In the genomic region with DNA sequence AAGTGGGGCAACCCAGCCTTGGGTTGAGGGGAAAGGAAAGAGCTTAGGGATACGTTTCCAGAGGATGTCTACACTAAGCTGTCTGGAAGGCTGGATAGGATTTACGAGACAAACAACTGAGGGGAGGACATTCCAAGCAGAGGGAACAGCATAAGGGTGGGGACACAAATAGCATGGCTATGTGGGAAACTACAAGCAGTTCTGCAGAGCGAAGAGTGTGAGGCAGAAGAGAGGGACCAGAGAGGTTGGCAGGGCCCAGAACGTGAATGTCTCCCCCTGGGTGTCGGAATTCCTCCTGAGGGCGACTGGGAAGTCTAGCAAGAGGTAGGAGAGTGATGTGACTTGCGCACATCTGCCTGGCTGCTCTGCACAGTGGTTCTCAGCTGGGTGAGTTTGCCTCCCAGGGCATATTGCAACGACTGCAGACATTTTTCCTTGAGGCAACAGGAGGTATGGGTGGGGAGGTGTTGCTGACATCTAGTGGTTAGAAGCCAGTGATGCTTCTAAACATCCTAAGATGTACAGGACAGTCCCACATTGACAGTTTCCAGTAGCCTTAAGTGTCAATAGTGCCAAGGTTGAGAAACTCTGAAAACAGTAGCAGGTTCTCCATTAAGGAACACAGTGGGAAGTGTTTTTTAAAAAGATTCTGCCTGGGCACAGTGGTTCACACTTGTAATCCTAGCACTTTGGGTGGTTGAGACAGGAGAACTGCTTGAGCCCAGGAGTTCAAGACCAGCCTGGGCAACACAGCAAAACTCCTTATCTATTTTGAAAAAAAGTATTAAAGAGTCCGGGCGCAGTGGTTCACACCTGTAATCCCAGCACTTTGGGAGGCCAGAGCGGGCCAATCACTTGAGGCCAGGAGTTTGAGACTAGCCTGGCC, we compare ENCODE assay signal across 8 cellular contexts. TPM values are rescaled to one million over a fixed set of nuclear protein-coding genes. Genes with fewer than 3 reads are reported as not detected.
A peak's percentile ranks its signal among the peaks of the same experiment; 100 is the strongest.
DNase-seq lines count a peak whose midpoint lies in the region; ATAC-seq and TF ChIP-seq lines count a peak whose summit lies in the region.

No MANE protein-coding gene starts in this region.

- H3K79me2 ChIP-seq in MM.1S (ENCODE audit: low read length) = peaks cover 4% of the 10 kb centered on the region

- peaks cover 12% of the 10 kb centered on the region for H3K36me3 Mint-ChIP-seq in T-helper 2 cell treated with Interferon-gamma antibody and Interleukin-4, amounts not matched to agents 5 μg/mL and 100 μg/mL, for 36 hours (ENCODE audit: low read depth)
- no peaks in the 10 kb centered on the region for H3K36me3 Mint-ChIP-seq in memory B cell

- peak overlapping the region; percentile 19; the same call in 1 of the 2 replicates for H3K4me3 ChIP-seq in MM.1S (ENCODE audit: low read length)
- H3K4me3 ChIP-seq in coronary artery = no peak overlapping the region

- H3K27me3 Mint-ChIP-seq in T-helper 2 cell treated with Interferon-gamma antibody and Interleukin-4, amounts not matched to agents 5 μg/mL and 100 μg/mL, for 36 hours (ENCODE audit: low read depth) = no peaks in the 10 kb centered on the region
- H3K27me3 Mint-ChIP-seq in memory B cell = no peaks in the 10 kb centered on the region

- peak overlapping the region; percentile 48 for H3K4me2 ChIP-seq in MM.1S (ENCODE audit: low read depth, low read length)

- H3K9ac ChIP-seq in MM.1S (ENCODE audit: low read length) = no peak overlapping the region

- H3F3A ChIP-seq in MM.1S (ENCODE audit: insufficient read depth, low read length) = peaks cover 26% of the 10 kb centered on the region

- no peak overlapping the region for H3K27ac Mint-ChIP-seq in T-helper 2 cell treated with Interferon-gamma antibody and Interleukin-4, amounts not matched to agents 5 μg/mL and 100 μg/mL, for 36 hours
- peak overlapping the region; percentile 79 for H3K27ac Mint-ChIP-seq in memory B cell

- TF ChIP-seq CTCF in MM.1S (IDR thresholded peaks at IDR 0.05; ENCODE audit: low read length) (peak; percentile 77), coronary artery (IDR thresholded peaks at IDR 0.05) (peak; percentile 36)

- DNase-seq in stimulated activated CD4-positive, alpha-beta T cell treated with anti-CD3 and anti-CD28 coated beads, Interleukin-1b, Interleukin-23, amount 100 ng/mL, for 48 hours = peak; percentile 15
- DNase-seq in stimulated activated CD4-positive, alpha-beta T cell treated with anti-CD3 and anti-CD28 coated beads, Interleukin-12 subunit alpha, Interleukin-12 subunit beta, amount 100 ng/mL, for 4 hours = no peak
- DNase-seq in H4 (ENCODE audit: low spot score) (peak; percentile 54), MM.1S (peak; percentile 86), coronary artery (ENCODE audit: low spot score) (no peak), memory B cell (ENCODE audit: low spot score in 2 of 2) (no peak), DMS79 treated with DMSO at 0.1 percent for 48 hours (lab: John Stamatoyannopoulos, UW) (no peak)
- peak; percentile 14 for DNase-seq in T-helper 2 cell treated with Interferon-gamma antibody and Interleukin-4, amounts not matched to agents 5 μg/mL and 100 μg/mL, for 36 hours (ENCODE audit: low spot score)

- H3K9me2 ChIP-seq in MM.1S (replicated peaks; ENCODE audit: insufficient read depth, low read length) = no peaks in the 10 kb centered on the region

- peaks cover 3% of the 10 kb centered on the region; the same call in 1 of the 2 replicates for H3K36me3 ChIP-seq in MM.1S (replicated peaks; ENCODE audit: insufficient read depth, low read length)

- H3K9me3 ChIP-seq in MM.1S (replicated peaks; ENCODE audit: insufficient read depth, low read length) = no peaks in the 10 kb centered on the region

- peak overlapping the region; percentile 51; the same call in 1 of the 2 replicates for H3K27ac ChIP-seq in MM.1S (ENCODE audit: low read length)
- no peak overlapping the region for H3K27ac ChIP-seq in coronary artery

- peak; percentile 80 for ATAC-seq in memory B cell (ENCODE audit: low read depth)

- no peaks in the 10 kb centered on the region for H4K20me1 ChIP-seq in MM.1S (ENCODE audit: insufficient read depth, low read length)

- H3K9me3 Mint-ChIP-seq in T-helper 2 cell treated with Interferon-gamma antibody and Interleukin-4, amounts not matched to agents 5 μg/mL and 100 μg/mL, for 36 hours = no peaks in the 10 kb centered on the region
- H3K9me3 Mint-ChIP-seq in memory B cell = no peaks in the 10 kb centered on the region

- peak overlapping the region; percentile 49; the same call in 1 of the 2 replicates for H2AFZ ChIP-seq in MM.1S (ENCODE audit: low read length)

- peaks cover 17% of the 10 kb centered on the region for H3K4me1 ChIP-seq in MM.1S (ENCODE audit: low read length)

- H3K4me3 Mint-ChIP-seq in T-helper 2 cell treated with Interferon-gamma antibody and Interleukin-4, amounts not matched to agents 5 μg/mL and 100 μg/mL, for 36 hours = no peak overlapping the region
- no peak overlapping the region for H3K4me3 Mint-ChIP-seq in memory B cell

- H3K4me1 Mint-ChIP-seq in T-helper 2 cell treated with Interferon-gamma antibody and Interleukin-4, amounts not matched to agents 5 μg/mL and 100 μg/mL, for 36 hours (ENCODE audit: low read depth) = peaks cover 10% of the 10 kb centered on the region
- H3K4me1 Mint-ChIP-seq in memory B cell = peaks cover 11% of the 10 kb centered on the region

- H3K27me3 ChIP-seq in MM.1S (replicated peaks; ENCODE audit: insufficient read depth, low read length) = no peaks in the 10 kb centered on the region

RNA-seq across cellular contexts. Expression of a gene that starts 9.2 kb away (rescaled TPM):
- total RNA-seq in H4 (2014; rRNA removed; shearing (Covaris generic)) = 163 and 188 TPM in 2 replicates

RNA-seq across cellular contexts. Expression of a gene that starts 9.3 kb away (rescaled TPM):
- 27.4 and 27.5 TPM in 2 replicates for total RNA-seq in H4 (2014; rRNA removed; shearing (Covaris generic))

RNA-seq across cellular contexts. Expression of a gene that starts 14.9 kb away (rescaled TPM):
- not detected in 2 replicates for total RNA-seq in H4 (2014; rRNA removed; shearing (Covaris generic))

RNA-seq across cellular contexts. Expression of a gene that starts 28.0 kb away (rescaled TPM):
- 1.5 and 3.7 TPM in 2 replicates for total RNA-seq in H4 (2014; rRNA removed; shearing (Covaris generic))

Comparison
In these comparisons a context has a peak if more than half of its experiments do, and no peak if none do; other contexts are left out.
1. DNase-seq: peak in stimulated activated CD4-positive, alpha-beta T cell treated with anti-CD3 and anti-CD28 coated beads, Interleukin-1b, Interleukin-23, amount 100 ng/mL, for 48 hours (single experiment), H4 (single experiment), MM.1S (single experiment) and T-helper 2 cell treated with Interferon-gamma antibody and Interleukin-4, amounts not matched to agents 5 μg/mL and 100 μg/mL, for 36 hours (single experiment); none in stimulated activated CD4-positive, alpha-beta T cell treated with anti-CD3 and anti-CD28 coated beads, Interleukin-12 subunit alpha, Interleukin-12 subunit beta, amount 100 ng/mL, for 4 hours (single experiment), coronary artery (single experiment), memory B cell (0 of 2) and DMS79 treated with DMSO at 0.1 percent for 48 hours (single experiment).